8 cellular contexts compared by ENCODE assay signal in the genomic region with DNA sequence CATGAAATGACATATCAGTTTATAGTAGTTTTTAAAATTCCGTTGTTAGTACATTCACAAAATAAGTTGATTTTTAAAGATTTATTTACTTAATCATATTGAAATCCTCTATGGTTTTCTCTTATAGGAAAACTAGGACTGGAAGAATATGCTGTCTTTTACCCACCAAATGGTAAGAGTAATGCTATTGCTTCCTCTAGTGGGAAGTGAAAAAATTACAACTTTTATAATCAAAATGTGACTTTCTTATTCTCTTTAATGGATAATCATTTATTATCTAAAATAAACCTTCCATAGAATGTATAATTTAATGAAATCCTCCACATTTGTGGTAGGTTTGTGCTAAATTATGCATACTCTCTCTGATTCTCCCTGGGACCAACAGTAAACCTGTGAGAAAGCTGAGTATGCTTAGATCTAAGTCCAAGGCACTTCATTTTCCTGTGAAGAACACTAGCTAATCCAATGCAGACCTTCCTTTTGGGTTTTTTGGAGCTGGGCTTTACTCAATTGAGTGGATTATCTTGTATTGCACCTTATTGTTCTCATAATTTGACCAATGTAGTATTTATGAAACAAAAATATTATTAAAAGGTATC.
DNase-seq lines count a peak whose midpoint lies in the region; ATAC-seq, FAIRE-seq and TF ChIP-seq lines count a peak whose summit lies in the region.

No MANE protein-coding gene starts in this region.

- H3K9ac ChIP-seq in liver (ENCODE audit: low read depth in 1 of 2, low read length in 2 of 2), result no peak overlapping the region

- no peaks in the 10 kb centered on the region for H3K36me3 ChIP-seq in liver (ENCODE audit: control insufficient read depth in 4 of 4, insufficient read depth in 3 of 4, low read depth in 1 of 4, low read length in 3 of 4)

- H3K9me3 Mint-ChIP-seq in CD14-positive monocyte, result no peaks in the 10 kb centered on the region
- H3K9me3 Mint-ChIP-seq in WTC11, result no peaks in the 10 kb centered on the region

- no peaks in the 10 kb centered on the region for H3K4me1 ChIP-seq in liver (ENCODE audit: control insufficient read depth in 4 of 4, insufficient read depth in 4 of 4, low read length in 3 of 4)

- no peaks in the 10 kb centered on the region for H3K27me3 ChIP-seq in liver (ENCODE audit: control insufficient read depth in 4 of 4, insufficient read depth in 4 of 4, low read length in 3 of 4)

- ATAC-seq in WTC11, result no peak; the same call in 1 of the 2 replicates
- no peak for ATAC-seq in GM18517 (IDR thresholded peaks at IDR 0.05; ENCODE audit: unreplicated experiment)
- ATAC-seq in HG03378 (IDR thresholded peaks at IDR 0.05; ENCODE audit: unreplicated experiment), result no peak

- WGBS in liver, result 80% methylated on average over 1 of the region's 1 CpG

- H3K4me1 Mint-ChIP-seq in CD14-positive monocyte (peaks cover 7% of the 10 kb centered on the region), WTC11 (no peaks in the 10 kb centered on the region)

- peak; percentile 78 to 80 for TF ChIP-seq RAD21 in liver (IDR thresholded peaks at IDR 0.05)

- no peak overlapping the region for H3K4me3 Mint-ChIP-seq in CD14-positive monocyte
- no peak overlapping the region for H3K4me3 Mint-ChIP-seq in WTC11

- no peak for DNase-seq in CD14-positive monocyte (ENCODE audit: low spot score)
- peak; percentile 9 for DNase-seq in HTR-8/SVneo (ENCODE audit: insufficient read length, low spot score)
- DNase-seq in WTC11 (ENCODE audit: low spot score), result no peak
- DNase-seq in mesenteric fat pad (ENCODE audit: low spot score), result no peak
- no peak for DNase-seq in stimulated activated CD4-positive, alpha-beta T cell treated with anti-CD3 and anti-CD28 coated beads, Interleukin-4, amount 100 ng/mL, for 1 hour

- H3K9me3 ChIP-seq in liver (ENCODE audit: control insufficient read depth in 4 of 4, low read length in 3 of 4), result no peaks in the 10 kb centered on the region

- H3K27ac ChIP-seq in liver (ENCODE audit: low read depth in 1 of 2, low read length in 2 of 2), result no peak overlapping the region

- intact Hi-C loops in CD14-positive monocyte (cut with micrococcal nuclease), result no loop called here

- no peak for FAIRE-seq in HTR-8/SVneo (lab: Jason Lieb, UNC)

- TF ChIP-seq CTCF in CD14-positive monocyte (IDR thresholded peaks at IDR 0.05) (peak; percentile 45), WTC11 (IDR thresholded peaks at IDR 0.05) (peak; percentile 38; the same call in 1 of the 2 replicates), liver (IDR thresholded peaks at IDR 0.05; ENCODE audit: low read depth, low read length, missing input control) (peak; percentile 43)

- CTCF ChIA-PET in WTC11 (lab: Charles Lee), result interaction anchor here (1.2 to 1.4 kb wide), 2 partner anchors 259 to 261 kb away, joined by 3 to 5 read pairs; no protein-coding TSS in a partner anchor

- no peak overlapping the region for H3K4me3 ChIP-seq in liver (ENCODE audit: low read depth in 1 of 3, low read length in 3 of 3)

- H3K27me3 Mint-ChIP-seq in CD14-positive monocyte (ENCODE audit: low read depth in 3 of 3) (peaks cover 0 to 2% (median 0%) of the 10 kb centered on the region in 3 donors), WTC11 (ENCODE audit: low read depth) (no peaks in the 10 kb centered on the region)

- POLR2A ChIA-PET in WTC11 (lab: Charles Lee), result no interaction called here

- H3K27ac Mint-ChIP-seq in CD14-positive monocyte, result no peak overlapping the region
- H3K27ac Mint-ChIP-seq in WTC11, result no peak overlapping the region

- H3K36me3 Mint-ChIP-seq in CD14-positive monocyte, result no peaks in the 10 kb centered on the region
- H3K36me3 Mint-ChIP-seq in WTC11, result no peaks in the 10 kb centered on the region

TF ChIP-seq in WTC11, 78 proteins besides CTCF, POLR2A, EP300 and RAD21 (continues in another document):
- TF ChIP-seq, protein P1, sequence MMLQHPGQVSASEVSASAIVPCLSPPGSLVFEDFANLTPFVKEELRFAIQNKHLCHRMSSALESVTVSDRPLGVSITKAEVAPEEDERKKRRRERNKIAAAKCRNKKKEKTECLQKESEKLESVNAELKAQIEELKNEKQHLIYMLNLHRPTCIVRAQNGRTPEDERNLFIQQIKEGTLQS (CRISPR knock-in tag; conservative IDR thresholded peaks at IDR 0.05), result no peak
- TF ChIP-seq FOXK1 (CRISPR knock-in tag; IDR thresholded peaks at IDR 0.05), result no peak
- TF ChIP-seq ATF1 (CRISPR knock-in tag; IDR thresholded peaks at IDR 0.05), result no peak
- no peak for TF ChIP-seq SMAD4 (CRISPR knock-in tag; IDR thresholded peaks at IDR 0.05)
- TF ChIP-seq, protein P2, sequence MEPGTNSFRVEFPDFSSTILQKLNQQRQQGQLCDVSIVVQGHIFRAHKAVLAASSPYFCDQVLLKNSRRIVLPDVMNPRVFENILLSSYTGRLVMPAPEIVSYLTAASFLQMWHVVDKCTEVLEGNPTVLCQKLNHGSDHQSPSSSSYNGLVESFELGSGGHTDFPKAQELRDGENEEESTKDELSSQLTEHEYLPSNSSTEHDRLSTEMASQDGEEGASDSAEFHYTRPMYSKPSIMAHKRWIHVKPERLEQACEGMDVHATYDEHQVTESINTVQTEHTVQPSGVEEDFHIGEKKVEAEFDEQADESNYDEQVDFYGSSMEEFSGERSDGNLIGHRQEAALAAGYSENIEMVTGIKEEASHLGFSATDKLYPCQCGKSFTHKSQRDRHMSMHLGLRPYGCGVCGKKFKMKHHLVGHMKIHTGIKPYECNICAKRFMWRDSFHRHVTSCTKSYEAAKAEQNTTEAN (CRISPR knock-in tag; IDR thresholded peaks at IDR 0.05), result no peak
- TF ChIP-seq NR1H2 (CRISPR knock-in tag; IDR thresholded peaks at IDR 0.05), result no peak
- TF ChIP-seq, protein P3, sequence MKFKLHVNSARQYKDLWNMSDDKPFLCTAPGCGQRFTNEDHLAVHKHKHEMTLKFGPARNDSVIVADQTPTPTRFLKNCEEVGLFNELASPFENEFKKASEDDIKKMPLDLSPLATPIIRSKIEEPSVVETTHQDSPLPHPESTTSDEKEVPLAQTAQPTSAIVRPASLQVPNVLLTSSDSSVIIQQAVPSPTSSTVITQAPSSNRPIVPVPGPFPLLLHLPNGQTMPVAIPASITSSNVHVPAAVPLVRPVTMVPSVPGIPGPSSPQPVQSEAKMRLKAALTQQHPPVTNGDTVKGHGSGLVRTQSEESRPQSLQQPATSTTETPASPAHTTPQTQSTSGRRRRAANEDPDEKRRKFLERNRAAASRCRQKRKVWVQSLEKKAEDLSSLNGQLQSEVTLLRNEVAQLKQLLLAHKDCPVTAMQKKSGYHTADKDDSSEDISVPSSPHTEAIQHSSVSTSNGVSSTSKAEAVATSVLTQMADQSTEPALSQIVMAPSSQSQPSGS (CRISPR knock-in tag; IDR thresholded peaks at IDR 0.05; ENCODE audit: borderline replicate concordance, low read depth), result no peak
- TF ChIP-seq, protein P4, sequence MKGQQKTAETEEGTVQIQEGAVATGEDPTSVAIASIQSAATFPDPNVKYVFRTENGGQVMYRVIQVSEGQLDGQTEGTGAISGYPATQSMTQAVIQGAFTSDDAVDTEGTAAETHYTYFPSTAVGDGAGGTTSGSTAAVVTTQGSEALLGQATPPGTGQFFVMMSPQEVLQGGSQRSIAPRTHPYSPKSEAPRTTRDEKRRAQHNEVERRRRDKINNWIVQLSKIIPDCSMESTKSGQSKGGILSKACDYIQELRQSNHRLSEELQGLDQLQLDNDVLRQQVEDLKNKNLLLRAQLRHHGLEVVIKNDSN (CRISPR knock-in tag; IDR thresholded peaks at IDR 0.05), result no peak
- no peak for TF ChIP-seq GRHL2 (CRISPR knock-in tag; IDR thresholded peaks at IDR 0.05; ENCODE audit: insufficient replicate concordance, severe bottlenecking)

TF ChIP-seq in liver, 16 proteins besides CTCF, POLR2A, EP300 and RAD21:
- no peak for TF ChIP-seq RXRA (IDR thresholded peaks at IDR 0.05)
- TF ChIP-seq FOXA2 (IDR thresholded peaks at IDR 0.05), result no peak
- no peak for TF ChIP-seq NR2F2 (IDR thresholded peaks at IDR 0.05)
- no peak for TF ChIP-seq EGR1 (IDR thresholded peaks at IDR 0.05; ENCODE audit: low read depth in 2 of 2)
- TF ChIP-seq HNF4G (IDR thresholded peaks at IDR 0.05), result no peak
- no peak for TF ChIP-seq GABPA (IDR thresholded peaks at IDR 0.05 in 1 of 2, conservative IDR thresholded peaks at IDR 0.05 in 1 of 2)
